Comparison of ENCODE assay signal across 12 cellular contexts in genomic region chr11:10390375-10390774, GRCh38.
"Had no signal": no experiment of that assay in that cellular context is flagged by ENCODE, and none has a peak within 500 bp of the region (broad histone marks: within the 10 kb centered on the region; RNA-seq: fewer than 3 reads in every experiment).

No MANE protein-coding gene starts in this region.

- ATAC-seq: heart left ventricle, T-helper 17 cell had no signal

- H3K27ac ChIP-seq: heart left ventricle had no signal

- H3K27me3 ChIP-seq: heart left ventricle had no signal

- DNase-seq: activated CD4-positive, alpha-beta T cell treated with anti-CD3 and anti-CD28 coated beads, Interleukin-2, amount 50 U/mL, for 1 hour; activated CD4-positive, CD25-positive, alpha-beta regulatory T cell; activated T-cell treated with anti-CD3 and anti-CD28 coated beads, Interleukin-2, amount 50 U/mL, for 1 hour; amniotic stem cell; dermis blood vessel endothelial cell; heart left ventricle; kidney; mesendoderm; nephron progenitor cell; stimulated activated CD4-positive, alpha-beta T cell treated with anti-CD3 and anti-CD28 coated beads, Interleukin-4, amount 100 ng/mL, for 24 hours; T-helper 17 cell had no signal

- H3K36me3 ChIP-seq: heart left ventricle, thoracic aorta had no signal

- H3K9me3 ChIP-seq: heart left ventricle, thoracic aorta had no signal

- H3K4me3 ChIP-seq: heart left ventricle, thoracic aorta had no signal
